Comparison of ENCODE assay signal across 8 cellular contexts in the genomic region with DNA sequence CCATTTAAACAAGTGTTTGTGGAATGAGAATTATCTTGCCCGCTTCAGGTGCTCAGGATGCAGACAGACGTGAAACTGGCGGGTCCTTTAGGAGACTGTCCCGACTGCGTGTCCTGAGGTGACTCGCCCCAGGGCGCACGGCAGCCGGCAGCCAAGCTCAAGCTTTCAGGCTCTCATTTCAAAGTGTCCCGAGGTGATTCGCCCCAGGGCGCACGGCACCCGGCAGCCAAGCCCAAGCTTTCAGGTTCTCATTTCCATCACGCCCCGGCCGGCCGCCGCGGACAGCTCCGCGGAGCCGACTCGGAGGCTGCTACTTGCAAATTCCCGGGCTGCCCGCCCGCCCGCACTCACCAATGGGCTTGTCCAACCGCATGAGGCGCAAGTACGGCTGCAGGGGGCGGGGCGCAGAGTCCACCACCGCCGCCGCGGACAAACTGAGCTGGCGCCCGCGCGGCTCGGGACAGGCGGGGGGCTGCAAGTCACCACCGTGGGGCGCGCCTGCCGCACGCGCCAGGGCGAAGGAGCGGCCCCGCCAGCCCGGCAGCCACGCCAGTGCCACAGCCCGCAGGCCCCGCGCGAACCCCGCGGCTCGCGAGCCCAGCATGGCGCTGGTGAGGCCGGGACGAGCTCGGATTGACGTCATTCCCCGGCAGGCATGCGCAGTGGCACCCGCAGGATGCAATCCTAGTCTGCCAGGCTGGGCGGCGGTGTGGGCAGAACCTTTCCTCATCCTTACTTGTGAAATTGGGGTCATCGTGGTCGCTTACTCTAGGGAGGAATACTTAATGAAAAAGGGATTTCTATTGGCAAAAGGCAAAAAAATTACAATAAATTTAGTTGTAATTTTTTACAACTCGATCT. TPM values are rescaled to one million over a fixed set of nuclear protein-coding genes. Genes with fewer than 3 reads are reported as not detected.
A peak's percentile ranks its signal among the peaks of the same experiment; 100 is the strongest.
DNase-seq lines count a peak whose midpoint lies in the region; ATAC-seq and TF ChIP-seq lines count a peak whose summit lies in the region.

A gene with protein sequence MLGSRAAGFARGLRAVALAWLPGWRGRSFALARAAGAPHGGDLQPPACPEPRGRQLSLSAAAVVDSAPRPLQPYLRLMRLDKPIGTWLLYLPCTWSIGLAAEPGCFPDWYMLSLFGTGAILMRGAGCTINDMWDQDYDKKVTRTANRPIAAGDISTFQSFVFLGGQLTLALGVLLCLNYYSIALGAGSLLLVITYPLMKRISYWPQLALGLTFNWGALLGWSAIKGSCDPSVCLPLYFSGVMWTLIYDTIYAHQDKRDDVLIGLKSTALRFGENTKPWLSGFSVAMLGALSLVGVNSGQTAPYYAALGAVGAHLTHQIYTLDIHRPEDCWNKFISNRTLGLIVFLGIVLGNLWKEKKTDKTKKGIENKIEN (minus strand): TSS at position 638 of the 861 bp plus-strand sequence. CDS start 34 bp downstream, at position 604.

- in situ Hi-C loops in ACHN (cut with HindIII; ENCODE audit: low pct_ligation_motif_present, low pct_unique_long_range_greater_than_20kb, low sequenced_read_pairs) (no loop called here), mammary epithelial cell (cut with MboI; ENCODE audit: low sequenced_read_pairs in 2 of 2) (no loop called here)

- intact Hi-C loops in mammary epithelial cell (cut with micrococcal nuclease) = loop anchor here (1.0 to 10.0 kb wide), 7 partner anchors 32 to 720 kb away; a partner anchor contains a TSS

- H2AFZ ChIP-seq in mammary epithelial cell (ENCODE audit: low read depth, low read length) = peak within 1 kb of the TSS; percentile 94
- H2AFZ ChIP-seq in smooth muscle cell (ENCODE audit: low read depth) = peak within 1 kb of the TSS; percentile 91

- TF ChIP-seq CTCF in WERI-Rb-1 (IDR thresholded peaks at IDR 0.05; ENCODE audit: low read depth, low read length) (no peak; the same call in 1 of the 2 replicates), mammary epithelial cell (conservative IDR thresholded peaks at IDR 0.05 in 1 of 2, IDR thresholded peaks at IDR 0.05 in 1 of 2; ENCODE audit: extremely low read depth in 1 of 2, insufficient read depth in 1 of 2, low read depth in 1 of 2, low read length in 2 of 2) (peak in 1 of 2 donors; percentile 29), smooth muscle cell (IDR thresholded peaks at IDR 0.05; ENCODE audit: borderline replicate concordance, insufficient read depth, poor library complexity, severe bottlenecking) (no peak)

- CTCF ChIA-PET in mammary epithelial cell (lab: Charles Lee; ENCODE audit: low non-redundant PET) = interaction anchor here (0.5 to 0.6 kb wide), 3 partner anchors 124 to 357 kb away, joined by 3 to 7 read pairs (median 3); no protein-coding TSS in a partner anchor

- 3% methylated on average over 23 of the region's 75 CpGs for WGBS in mammary epithelial cell (ENCODE audit: low coverage, missing lambda C conversion rate)
- under 1% methylated on average over 75 of the region's 75 CpGs for whole genome bisulfite sequencing in smooth muscle cell (ENCODE audit: low lambda C conversion rate)

- H3K36me3 ChIP-seq in WERI-Rb-1 (no peaks in the 10 kb centered on the region), mammary epithelial cell (ENCODE audit: insufficient read depth, low read length) (no peaks in the 10 kb centered on the region), smooth muscle cell (ENCODE audit: low read depth) (no peaks in the 10 kb centered on the region)

- H3K9ac ChIP-seq in mammary epithelial cell (ENCODE audit: insufficient read depth, low read length) = peak within 1 kb of the TSS; percentile 89
- H3K9ac ChIP-seq in smooth muscle cell (ENCODE audit: low read depth) = peak within 1 kb of the TSS; percentile 74

- H3K4me3 ChIP-seq in WERI-Rb-1 (ENCODE audit: low read depth, low read length) (peak within 1 kb of the TSS; percentile 89), mammary epithelial cell (replicated peaks in 1 of 3; ENCODE audit: insufficient read depth in 1 of 3, low read depth in 2 of 3, low read length in 3 of 3) (peak within 1 kb of the TSS; percentile 62 to 81 (median 73)), smooth muscle cell (peak within 1 kb of the TSS; percentile 67)

- H3K27ac ChIP-seq in WERI-Rb-1 = peak within 1 kb of the TSS; percentile 85
- peak within 1 kb of the TSS; percentile 74 for H3K27ac ChIP-seq in mammary epithelial cell (ENCODE audit: insufficient read depth, low read depth, low read length)
- H3K27ac ChIP-seq in smooth muscle cell (ENCODE audit: low read depth) = peak within 1 kb of the TSS; percentile 81

- DNase-seq in ACHN = peak; percentile 89
- peak; percentile 72 for DNase-seq in NCI-H2171 treated with DMSO at 0.1 percent for 48 hours (lab: John Stamatoyannopoulos, UW)
- peak; percentile 95 for DNase-seq in WERI-Rb-1
- DNase-seq in mammary epithelial cell = peak; percentile 89
- DNase-seq in iPS-NIHi7 (ENCODE audit: extremely low spot score) = peak; percentile 97
- peak; percentile 98 for DNase-seq in smooth muscle cell (lab: John Stamatoyannopoulos, UW; ENCODE audit: unreplicated experiment)

- no TSS peak for BruUV-seq in mammary epithelial cell (replicated peaks; lab: Mats Ljungman, UMichigan)

- H3K4me2 ChIP-seq in mammary epithelial cell (ENCODE audit: insufficient read depth, low read depth, low read length) (peak within 1 kb of the TSS; percentile 96), smooth muscle cell (peak within 1 kb of the TSS; percentile 89)

- no peaks in the 10 kb centered on the region for H3F3A ChIP-seq in smooth muscle cell (ENCODE audit: low read depth)

- H3K4me1 ChIP-seq in mammary epithelial cell (ENCODE audit: insufficient read depth, low read length) (peaks cover 21% of the 10 kb centered on the region), smooth muscle cell (ENCODE audit: low read depth) (peaks cover 3% of the 10 kb centered on the region)

- ATAC-seq in GM18861 (IDR thresholded peaks at IDR 0.05; ENCODE audit: unreplicated experiment) (peak; percentile 66), HG03097 (IDR thresholded peaks at IDR 0.05; ENCODE audit: low FRiP score, unreplicated experiment) (peak; percentile 78)

- dilution Hi-C loops in mammary epithelial cell (cut with HindIII; ENCODE audit: low sequenced_read_pairs) = no loop called here

- H3K79me2 ChIP-seq in mammary epithelial cell (ENCODE audit: insufficient read depth, low read length) = peaks cover 39% of the 10 kb centered on the region
- H3K79me2 ChIP-seq in smooth muscle cell (ENCODE audit: low read depth) = no peaks in the 10 kb centered on the region

- H3K27me3 ChIP-seq in WERI-Rb-1 (ENCODE audit: insufficient read depth, low read depth, severe bottlenecking) (no peaks in the 10 kb centered on the region), mammary epithelial cell (ENCODE audit: insufficient read depth, low read length) (no peaks in the 10 kb centered on the region), smooth muscle cell (ENCODE audit: low read depth) (no peaks in the 10 kb centered on the region)

- H3K9me3 ChIP-seq in WERI-Rb-1 (ENCODE audit: severe bottlenecking) = no peaks in the 10 kb centered on the region
- H3K9me3 ChIP-seq in mammary epithelial cell (replicated peaks; ENCODE audit: insufficient read depth, low read length) = no peaks in the 10 kb centered on the region
- H3K9me3 ChIP-seq in smooth muscle cell (replicated peaks; ENCODE audit: low read depth) = no peaks in the 10 kb centered on the region

- H4K20me1 ChIP-seq in mammary epithelial cell (ENCODE audit: insufficient read depth, low read length) = no peaks in the 10 kb centered on the region
- H4K20me1 ChIP-seq in smooth muscle cell (ENCODE audit: low read depth) = no peaks in the 10 kb centered on the region

RNA-seq across cellular contexts. Expression of the gene that starts here (rescaled TPM):
- total RNA-seq in mammary epithelial cell = 10 to 100 TPM in 1 of 2 donors, 1 to 10 TPM in 1; 9.3 to 20.4 TPM
- polyA plus RNA-seq in mammary epithelial cell = 17.0 TPM
- polyA minus RNA-seq in mammary epithelial cell = 10.3 TPM
- 5.7 and 7.3 TPM in 2 replicates for total RNA-seq in smooth muscle cell
- polyA plus RNA-seq in smooth muscle cell = 8.1 and 11.5 TPM in 2 replicates

Comparison
In these comparisons a context has a peak if more than half of its experiments do, and no peak if none do; other contexts are left out.
1. Peak in every context shown above with its lines: DNase-seq, ATAC-seq, H3K4me3 ChIP-seq and H3K27ac ChIP-seq.